Comparison of ENCODE assay signal across 1 cellular context in the genomic region with DNA sequence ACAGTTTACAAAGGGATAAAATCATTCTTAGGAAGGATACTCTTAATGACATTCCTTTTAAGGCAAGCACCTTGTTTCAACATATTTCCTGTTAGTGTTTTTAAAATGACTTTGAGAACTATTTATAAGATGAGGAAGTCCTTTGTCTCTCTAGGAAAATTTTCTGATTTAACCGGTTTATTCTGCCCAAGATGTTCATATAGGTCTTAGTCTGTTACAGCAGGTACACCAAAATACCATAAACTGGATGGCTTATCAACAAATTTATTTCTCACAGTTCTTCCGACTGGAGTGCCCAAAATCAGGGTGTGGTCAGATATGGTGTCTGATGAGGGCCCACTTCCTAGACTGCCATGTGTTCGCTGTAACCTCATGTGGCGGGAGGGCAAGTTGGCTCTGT.
TF ChIP-seq lines count a peak whose summit lies in the region.

No MANE protein-coding gene starts in this region.

TF ChIP-seq in IMR-90, 13 proteins besides CTCF, POLR2A, EP300 and RAD21 (continued from another document):
- TF ChIP-seq MAZ (IDR thresholded peaks at IDR 0.05; ENCODE audit: borderline replicate concordance, low read depth, low read length), result no peak
- no peak for TF ChIP-seq RCOR1 (IDR thresholded peaks at IDR 0.05; ENCODE audit: insufficient replicate concordance, low read length)
- TF ChIP-seq BHLHE40 (IDR thresholded peaks at IDR 0.05; ENCODE audit: low read depth, low read length), result no peak
